ENCODE assay signal across 20 cellular contexts in the genomic region with DNA sequence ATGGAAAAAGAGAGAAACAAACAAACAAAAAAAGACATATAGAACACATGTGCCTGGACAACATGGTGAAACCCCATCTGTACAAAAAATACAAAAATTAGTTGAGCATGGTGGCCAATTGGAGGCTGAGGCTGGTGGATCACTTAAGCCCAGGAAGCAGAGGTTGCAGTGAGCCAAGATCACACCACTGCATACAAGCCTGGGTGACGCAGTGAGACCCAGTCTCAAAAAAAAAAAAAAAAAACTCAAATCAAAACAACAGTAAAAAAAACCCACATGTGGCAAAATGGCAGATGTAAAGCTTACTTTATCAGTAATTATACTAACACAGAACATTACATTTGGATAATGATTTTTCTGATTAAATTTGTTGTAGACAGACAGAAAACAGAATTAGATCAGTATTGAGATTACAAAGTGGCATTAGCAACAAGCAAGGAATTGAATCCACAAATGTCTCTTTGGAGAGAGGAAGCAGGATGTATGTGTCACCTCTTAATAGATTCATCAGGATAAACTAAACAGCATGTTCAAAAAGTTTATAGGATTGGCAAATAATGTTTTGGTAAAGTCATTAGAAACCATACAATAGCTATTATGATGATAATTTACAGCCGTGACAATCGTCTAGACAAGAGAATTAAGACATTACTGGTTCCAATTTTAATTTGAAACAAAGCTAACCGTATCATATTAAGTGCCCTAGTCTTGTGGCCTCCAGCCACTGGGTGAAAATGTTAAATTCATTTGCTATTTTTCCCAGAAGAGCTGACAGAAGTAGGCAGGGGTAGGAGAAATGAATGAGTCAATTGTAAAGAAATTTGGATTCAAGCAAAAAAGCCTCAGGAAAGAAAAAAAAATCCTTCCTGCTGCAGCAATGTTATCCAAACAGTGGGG.
DNase-seq lines count a peak whose midpoint lies in the region; ATAC-seq, FAIRE-seq and TF ChIP-seq lines count a peak whose summit lies in the region.
"Had no signal": no experiment of that assay in that cellular context is flagged by ENCODE, and none has a peak within 500 bp of the region (broad histone marks: within the 10 kb centered on the region; RNA-seq: fewer than 3 reads in every experiment).

No MANE protein-coding gene starts in this region.

- H3K36me3 ChIP-seq in breast epithelium (no peaks in the 10 kb centered on the region), astrocyte (ENCODE audit: insufficient read depth, low read length) (no peaks in the 10 kb centered on the region)
- H3K36me3 ChIP-seq: thoracic aorta had no signal

- TF ChIP-seq CTCF in MCF 10A (IDR thresholded peaks at IDR 0.05; ENCODE audit: unreplicated experiment) (no peak), breast epithelium (IDR thresholded peaks at IDR 0.05) (no peak), astrocyte (IDR thresholded peaks at IDR 0.05; ENCODE audit: insufficient read depth, low read depth, low read length) (no peak), fibroblast of the aortic adventitia (IDR thresholded peaks at IDR 0.05; ENCODE audit: insufficient read depth, low read length) (no peak), H9 (conservative IDR thresholded peaks at IDR 0.05) (no peak)

- H2AFZ ChIP-seq in astrocyte (ENCODE audit: low read depth, low read length), result no peak overlapping the region
- H2AFZ ChIP-seq in H9 (ENCODE audit: low read length), result no peak overlapping the region

- H3K27me3 ChIP-seq in breast epithelium (no peaks in the 10 kb centered on the region), astrocyte (ENCODE audit: insufficient read depth, low read length) (no peaks in the 10 kb centered on the region), H9 (ENCODE audit: insufficient read depth, low read length) (no peaks in the 10 kb centered on the region)

- H2BK5ac ChIP-seq in H9 (ENCODE audit: insufficient read length, low read length), result no peak overlapping the region

- peak overlapping the region in 1 of 2 donors; percentile 1 for H3K27ac ChIP-seq in breast epithelium
- H3K27ac ChIP-seq in astrocyte (ENCODE audit: low read depth, low read length), result no peak overlapping the region
- no peak overlapping the region for H3K27ac ChIP-seq in H9 (ENCODE audit: insufficient read length, low read depth, low read length)
- H3K27ac ChIP-seq: thoracic aorta had no signal

- H3K4me3 Mint-ChIP-seq in MCF 10A (ENCODE audit: unreplicated experiment) (no peak overlapping the region), astrocyte (ENCODE audit: unreplicated experiment) (no peak overlapping the region), H9 (no peak overlapping the region)
- H3K4me3 Mint-ChIP-seq: activated naive CD4-positive, alpha-beta T cell treated with anti-CD3 and anti-CD28 coated beads for 36 hours; CD8-positive, alpha-beta memory T cell; T-helper 2 cell treated with Interferon-gamma antibody and Interleukin-4, amounts not matched to agents 5 μg/mL and 100 μg/mL, for 36 hours had no signal

- no peak overlapping the region for H4K8ac ChIP-seq in H9 (replicated peaks; ENCODE audit: insufficient read length, low read depth, low read length)

- peak overlapping the region; percentile 51 for H3K4me2 ChIP-seq in astrocyte (ENCODE audit: low read length)
- H3K4me2 ChIP-seq in H9 (ENCODE audit: insufficient read depth, insufficient read length, low read length), result no peak overlapping the region

- DNase-seq in MCF 10A (ENCODE audit: unreplicated experiment), result no peak
- no peak for DNase-seq in breast epithelium (ENCODE audit: low spot score in 2 of 2)
- DNase-seq in astrocyte (ENCODE audit: low read depth), result peak; percentile 70
- peak; percentile 52 for DNase-seq in fibroblast of the aortic adventitia (ENCODE audit: low read depth)
- DNase-seq in stromal cell of bone marrow (ENCODE audit: low read depth), result peak; percentile 14
- DNase-seq in H9, result no peak
- DNase-seq: activated CD4-positive, alpha-beta T cell treated with anti-CD3 and anti-CD28 coated beads for 4 hours; activated CD8-positive, alpha-beta memory T cell treated with anti-CD3 and anti-CD28 coated beads, Interleukin-2, amount 50 U/mL, for 48 hours; activated naive CD4-positive, alpha-beta T cell treated with anti-CD3 and anti-CD28 coated beads for 36 hours; caudate nucleus; CD8-positive, alpha-beta memory T cell; hypothalamus; NCI-H187 treated with DMSO at 0.1 percent for 48 hours; NCI-H524 treated with DMSO at 0.1 percent for 48 hours; stimulated activated CD4-positive, alpha-beta T cell treated with anti-CD3 and anti-CD28 coated beads, Interleukin-2, amount 100 ng/mL, for 24 hours had no signal

- ATAC-seq in GM21526 (IDR thresholded peaks at IDR 0.05; ENCODE audit: low FRiP score, unreplicated experiment) (no peak), GM21723 (IDR thresholded peaks at IDR 0.05; ENCODE audit: unreplicated experiment) (no peak)

- no peak overlapping the region for H2BK12ac ChIP-seq in H9 (ENCODE audit: insufficient read length, low read depth, low read length)

- H3K4ac ChIP-seq in H9 (ENCODE audit: low read depth, low read length), result no peak overlapping the region

- no peaks in the 10 kb centered on the region for H3K9me3 ChIP-seq in breast epithelium
- H3K9me3 ChIP-seq in astrocyte (ENCODE audit: insufficient read depth, low read depth, low read length), result no peaks in the 10 kb centered on the region
- H3K9me3 ChIP-seq in H9 (ENCODE audit: control insufficient read depth, low read depth, low read length), result no peaks in the 10 kb centered on the region
- H3K9me3 ChIP-seq: thoracic aorta had no signal

- H3K4me3 ChIP-seq in breast epithelium, result no peak overlapping the region
- H3K4me3 ChIP-seq in astrocyte (ENCODE audit: insufficient read depth, low read depth, low read length), result no peak overlapping the region
- no peak overlapping the region for H3K4me3 ChIP-seq in fibroblast of the aortic adventitia (ENCODE audit: low read depth, low read length)
- H3K4me3 ChIP-seq: thoracic aorta had no signal

- POLR2A ChIA-PET in MCF 10A (lab: Yijun Ruan, JAX), result no interaction called here

- no peaks in the 10 kb centered on the region for H3K79me2 ChIP-seq in astrocyte (ENCODE audit: insufficient read depth, low read length)
- H3K79me2 ChIP-seq in H9 (ENCODE audit: insufficient read depth, low read length), result no peaks in the 10 kb centered on the region

- H3K56ac ChIP-seq in H9 (ENCODE audit: insufficient read length, low read depth, low read length), result no peak overlapping the region

- H2BK20ac ChIP-seq in H9 (ENCODE audit: low read depth, low read length, poor library complexity, severe bottlenecking), result no peak overlapping the region

- H3K36me3 Mint-ChIP-seq in MCF 10A (ENCODE audit: insufficient read depth, unreplicated experiment) (no peaks in the 10 kb centered on the region), astrocyte (ENCODE audit: low read depth, unreplicated experiment) (no peaks in the 10 kb centered on the region), H9 (ENCODE audit: insufficient read depth in 1 of 3, low read depth in 3 of 3) (no peaks in the 10 kb centered on the region; a peak in 1 of 7 replicates)
- H3K36me3 Mint-ChIP-seq: CD8-positive, alpha-beta memory T cell had no signal

- H3K9ac ChIP-seq in astrocyte (ENCODE audit: low read length), result no peak overlapping the region
- H3K9ac ChIP-seq in H9 (ENCODE audit: extremely low read depth, insufficient read length, low read length), result no peak overlapping the region

- no peaks in the 10 kb centered on the region for H3K79me1 ChIP-seq in H9 (ENCODE audit: insufficient read depth, low read depth, low read length, poor library complexity, severe bottlenecking)

- H3K27me3 Mint-ChIP-seq in MCF 10A (ENCODE audit: insufficient read depth, unreplicated experiment), result no peaks in the 10 kb centered on the region
- no peaks in the 10 kb centered on the region for H3K27me3 Mint-ChIP-seq in astrocyte (ENCODE audit: low read depth, unreplicated experiment)
- H3K27me3 Mint-ChIP-seq in H9 (ENCODE audit: low read depth), result no peaks in the 10 kb centered on the region
- H3K27me3 Mint-ChIP-seq: CD8-positive, alpha-beta memory T cell had no signal

- no peak overlapping the region for H3T11ph ChIP-seq in H9 (ENCODE audit: low read length)

- H3K9me3 Mint-ChIP-seq in MCF 10A (ENCODE audit: unreplicated experiment) (no peaks in the 10 kb centered on the region), astrocyte (ENCODE audit: unreplicated experiment) (no peaks in the 10 kb centered on the region), H9 (no peaks in the 10 kb centered on the region)
- H3K9me3 Mint-ChIP-seq: activated naive CD4-positive, alpha-beta T cell treated with anti-CD3 and anti-CD28 coated beads for 36 hours; CD8-positive, alpha-beta memory T cell; T-helper 2 cell treated with Interferon-gamma antibody and Interleukin-4, amounts not matched to agents 5 μg/mL and 100 μg/mL, for 36 hours had no signal

- H2BK15ac ChIP-seq in H9 (ENCODE audit: low read depth, low read length), result no peak overlapping the region

- H3K27ac Mint-ChIP-seq in MCF 10A (ENCODE audit: low read depth, unreplicated experiment) (peak overlapping the region; percentile 10), astrocyte (ENCODE audit: unreplicated experiment) (peak overlapping the region; percentile 75), H9 (peak overlapping the region in 1 of 3 experiments; percentile 72; a peak in 2 of 7 replicates)
- H3K27ac Mint-ChIP-seq: activated naive CD4-positive, alpha-beta T cell treated with anti-CD3 and anti-CD28 coated beads for 36 hours; CD8-positive, alpha-beta memory T cell; T-helper 2 cell treated with Interferon-gamma antibody and Interleukin-4, amounts not matched to agents 5 μg/mL and 100 μg/mL, for 36 hours had no signal

- H3K23ac ChIP-seq in H9 (ENCODE audit: insufficient read length, low read depth, low read length), result no peak overlapping the region

- H3K4me1 Mint-ChIP-seq in MCF 10A (ENCODE audit: insufficient read depth, unreplicated experiment) (peaks cover 45% of the 10 kb centered on the region), astrocyte (ENCODE audit: low read depth, unreplicated experiment) (peaks cover 24% of the 10 kb centered on the region), H9 (peaks cover 2 to 7% of the 10 kb centered on the region in 2 experiments; a peak in 3 of 4 replicates)

- H3K18ac ChIP-seq in H9 (ENCODE audit: insufficient read length, low read depth, low read length), result no peak overlapping the region

- no peak overlapping the region for H4K5ac ChIP-seq in H9 (ENCODE audit: insufficient read length, low read depth, low read length)

- no CpG with 5 or more reads among the region's 4 CpGs for WGBS in H9 (ENCODE audit: extremely low coverage, insufficient read length, low lambda C conversion rate)

- no peak for FAIRE-seq in astrocyte (lab: Jason Lieb, UNC)
- FAIRE-seq: A204.1 had no signal

- H3K23me2 ChIP-seq in H9 (ENCODE audit: insufficient read length, low read depth, low read length, poor library complexity, severe bottlenecking), result no peaks in the 10 kb centered on the region

- no peak overlapping the region for H2AK5ac ChIP-seq in H9 (ENCODE audit: insufficient read length, low read length)

- no peak overlapping the region for H2BK120ac ChIP-seq in H9 (ENCODE audit: low read depth, low read length, poor library complexity, severe bottlenecking)

- H4K20me1 ChIP-seq in astrocyte (ENCODE audit: insufficient read depth, low read length) (no peaks in the 10 kb centered on the region), H9 (ENCODE audit: control insufficient read depth, insufficient read depth, insufficient read length) (no peaks in the 10 kb centered on the region)

- BruUV-seq in MCF 10A (replicated peaks; lab: Mats Ljungman, UMichigan), result no TSS peak

- CTCF ChIA-PET in MCF 10A (lab: Yijun Ruan, JAX), result interaction anchor here (0.6 to 1.2 kb wide), 6 partner anchors 9 to 362 kb away, joined by 3 to 7 read pairs (median 4); no protein-coding TSS in a partner anchor

- no peaks in the 10 kb centered on the region for H3K4me1 ChIP-seq in breast epithelium
- peaks cover 15% of the 10 kb centered on the region for H3K4me1 ChIP-seq in astrocyte (ENCODE audit: insufficient read depth, low read length)
- H3K4me1 ChIP-seq in H9 (ENCODE audit: insufficient read depth, low read length), result no peaks in the 10 kb centered on the region; the same call in 1 of the 2 replicates

- no peak overlapping the region for H3K14ac ChIP-seq in H9 (ENCODE audit: insufficient read depth, low read length)

- no peak overlapping the region for H4K91ac ChIP-seq in H9 (ENCODE audit: insufficient read length, low read depth, low read length)

- intact Hi-C loops in MCF 10A (cut with micrococcal nuclease), result no loop called here
- intact Hi-C loops in breast epithelium (cut with DNase I; ENCODE audit: low total_unique reads), result no loop called here

- no peak for TF ChIP-seq POLR2A in breast epithelium (IDR thresholded peaks at IDR 0.05)

Comparison
In these comparisons a context has a peak if more than half of its experiments do, and no peak if none do; other contexts are left out.
1. DNase-seq: peak in astrocyte (single experiment), fibroblast of the aortic adventitia (single experiment) and stromal cell of bone marrow (single experiment); none in MCF 10A (single experiment), breast epithelium (0 of 2) and H9 (single experiment).